7 cellular contexts compared by ENCODE assay signal in genomic region chr6:160455484-160456213, GRCh38.
DNase-seq lines count a peak whose midpoint lies in the region; ATAC-seq, FAIRE-seq and TF ChIP-seq lines count a peak whose summit lies in the region.

No MANE protein-coding gene starts in this region.

- no peak for TF ChIP-seq POLR2A in HepG2 (IDR thresholded peaks at IDR 0.05; ENCODE audit: insufficient read depth in 1 of 2, low read depth in 2 of 2, low read length in 2 of 2)

- TF ChIP-seq EP300 in HepG2 (IDR thresholded peaks at IDR 0.05; ENCODE audit: low read depth in 2 of 2, low read length in 2 of 2) (no peak), HepG2 (CRISPR knock-in tag; IDR thresholded peaks at IDR 0.05; ENCODE audit: borderline replicate concordance) (no peak)

- FAIRE-seq in HepG2 (lab: Jason Lieb, UNC): peak; percentile 94

- H3K9me3 ChIP-seq in HAP-1 (no peaks in the 10 kb centered on the region), HepG2 (ENCODE audit: low read length) (no peaks in the 10 kb centered on the region)

- no TSS peak for BruUV-seq in HepG2 (replicated peaks; lab: Mats Ljungman, UMichigan)

- intact Hi-C loops in HepG2 (cut with micrococcal nuclease; ENCODE audit: unreplicated experiment): loop anchor here (1.0 to 5.0 kb wide), 5 partner anchors 80 to 592 kb away; partner anchors contain the start of gene SLC22A3

- TF ChIP-seq CTCF in GM12801 (IDR thresholded peaks at IDR 0.05; ENCODE audit: extremely low read depth, insufficient read length) (peak; percentile 3), HepG2 (CRISPR knock-in tag; IDR thresholded peaks at IDR 0.05) (peak; percentile 100)

- no peaks in the 10 kb centered on the region for H4K20me1 ChIP-seq in HepG2 (ENCODE audit: insufficient read depth, low read length)

- H3K27ac ChIP-seq in HepG2 (ENCODE audit: extremely low read length, insufficient read depth, low read length): no peak overlapping the region

- ATAC-seq in central memory CD8-positive, alpha-beta T cell (replicated peaks; ENCODE audit: extremely low read depth, poor library complexity, severe bottlenecking): peak; percentile 52
- ATAC-seq in HepG2: peak; percentile 86

- H3K4me1 ChIP-seq in HAP-1 (no peaks in the 10 kb centered on the region), HepG2 (ENCODE audit: insufficient read depth, low read length) (peaks cover 8% of the 10 kb centered on the region)

- H3K79me2 ChIP-seq in HepG2 (ENCODE audit: insufficient read depth, low read length): no peaks in the 10 kb centered on the region

- no peak overlapping the region for H3K4me3 Mint-ChIP-seq in central memory CD8-positive, alpha-beta T cell

- no peaks in the 10 kb centered on the region for H3K36me3 ChIP-seq in HAP-1 (replicated peaks)
- peaks cover 0 to 4% of the 10 kb centered on the region in 2 experiments; a peak in 1 of 5 replicates for H3K36me3 ChIP-seq in HepG2 (replicated peaks in 1 of 2; ENCODE audit: control insufficient read depth in 1 of 2, insufficient read depth in 2 of 2, low read length in 2 of 2)

- peaks cover 3% of the 10 kb centered on the region for H3K36me3 Mint-ChIP-seq in central memory CD8-positive, alpha-beta T cell (ENCODE audit: insufficient read depth)

- no peaks in the 10 kb centered on the region for H3K9me3 Mint-ChIP-seq in central memory CD8-positive, alpha-beta T cell

- peaks cover 28% of the 10 kb centered on the region for H3K4me1 Mint-ChIP-seq in central memory CD8-positive, alpha-beta T cell

- POLR2A ChIA-PET in HepG2 (lab: Yijun Ruan, JAX): interaction anchor here (1.0 kb wide), 1 partner anchor 318 kb away, joined by 3 read pairs; no protein-coding TSS in a partner anchor

- CTCF ChIA-PET in HepG2 (lab: Yijun Ruan, JAX; ENCODE audit: low intra/inter-chr PET ratio, low total read pairs): interaction anchor here (0.7 to 3.4 kb wide), 6 partner anchors 158 to 592 kb away, joined by 3 to 23 read pairs (median 7); no protein-coding TSS in a partner anchor

- H3K27me3 ChIP-seq in HAP-1 (ENCODE audit: low read depth): 0 out of 2 replicates have a peak, but pooled peaks cover 3% of the 10 kb centered on the region
- no peaks in the 10 kb centered on the region for H3K27me3 ChIP-seq in HepG2 (ENCODE audit: control insufficient read depth in 1 of 2, insufficient read depth in 2 of 2, low read length in 2 of 2)

- in situ Hi-C loops in HAP-1 (cut with MboI; ENCODE audit: low sequenced_read_pairs): loop anchor here (10.0 kb wide), 2 partner anchors 311 to 591 kb away; no protein-coding TSS in a partner anchor
- in situ Hi-C loops in HepG2 (cut with HindIII; ENCODE audit: extremely low pct_ligation_motif_present, low pct_unique_long_range_greater_than_20kb): loop anchor here (5.0 kb wide), 3 partner anchors 313 to 588 kb away; no protein-coding TSS in a partner anchor

- no peak overlapping the region for H3K27ac Mint-ChIP-seq in central memory CD8-positive, alpha-beta T cell (ENCODE audit: low read depth)

- H3K9ac ChIP-seq in HepG2 (ENCODE audit: insufficient read depth, low read depth, low read length): no peak overlapping the region

- no peaks in the 10 kb centered on the region for H3K27me3 Mint-ChIP-seq in central memory CD8-positive, alpha-beta T cell

- no peak overlapping the region for H2AFZ ChIP-seq in HepG2 (ENCODE audit: low read length)

- H3K4me2 ChIP-seq in HepG2 (ENCODE audit: low read depth, low read length): no peak overlapping the region

- peak; percentile 97 for TF ChIP-seq RAD21 in HepG2 (CRISPR knock-in tag; IDR thresholded peaks at IDR 0.05)

- 63% methylated on average over 9 of the region's 11 CpGs for WGBS in HepG2 (ENCODE audit: low lambda C conversion rate)

- H3K4me3 ChIP-seq in HAP-1: no peak overlapping the region
- H3K4me3 ChIP-seq in HepG2 (replicated peaks in 1 of 3; ENCODE audit: insufficient read depth in 1 of 3, low read depth in 2 of 3, low read length in 3 of 3): no peak overlapping the region

- DNase-seq in HAP-1 (ENCODE audit: low spot score in 2 of 2) (peak; percentile 53 to 72), NAMALWA (ENCODE audit: low spot score) (peak; percentile 72), HepG2 (ENCODE audit: low spot score) (peak; percentile 62)
- peak; percentile 55 for DNase-seq in activated CD4-positive, CD25-positive, alpha-beta regulatory T cell treated with anti-CD3 and anti-CD28 coated beads, Interleukin-2, amount 50 U/mL, for 16 hours (ENCODE audit: low read depth, low spot score)
- DNase-seq in central memory CD8-positive, alpha-beta T cell (ENCODE audit: low spot score in 2 of 2): peak; percentile 57 to 66
- peak; percentile 64 for DNase-seq in stimulated activated CD4-positive, alpha-beta T cell treated with anti-CD3 and anti-CD28 coated beads, Interleukin-4, amount 100 ng/mL, for 1 hour

TF ChIP-seq in HepG2, 621 proteins besides CTCF, POLR2A, EP300 and RAD21 (continues in another document):
- no peak for TF ChIP-seq ZEB1 (IDR thresholded peaks at IDR 0.05; ENCODE audit: insufficient replicate concordance, low read depth)
- TF ChIP-seq NFE2 (CRISPR knock-in tag; IDR thresholded peaks at IDR 0.05): no peak
- TF ChIP-seq STAT5B (CRISPR knock-in tag; IDR thresholded peaks at IDR 0.05): no peak
- no peak for TF ChIP-seq CBX5 (CRISPR knock-in tag; IDR thresholded peaks at IDR 0.05; ENCODE audit: borderline replicate concordance)
- no peak for TF ChIP-seq ZNF816 (CRISPR knock-in tag; IDR thresholded peaks at IDR 0.05; ENCODE audit: borderline replicate concordance)
- no peak for TF ChIP-seq DMAP1 (CRISPR knock-in tag; IDR thresholded peaks at IDR 0.05)
- 0 out of 2 replicates have a peak, but pooled peaks have one; percentile 47 for TF ChIP-seq ZNF501 (CRISPR knock-in tag; IDR thresholded peaks at IDR 0.05)
- TF ChIP-seq ADNP (CRISPR knock-in tag; IDR thresholded peaks at IDR 0.05): no peak
- TF ChIP-seq SNAI1 (CRISPR knock-in tag; IDR thresholded peaks at IDR 0.05; ENCODE audit: borderline replicate concordance): no peak
- TF ChIP-seq NCOA5 (CRISPR knock-in tag; IDR thresholded peaks at IDR 0.05): no peak
- TF ChIP-seq ZBTB7B (CRISPR knock-in tag; IDR thresholded peaks at IDR 0.05): peak; percentile 80; the same call in 1 of the 2 replicates
- peak; percentile 81; the same call in 1 of the 2 replicates for TF ChIP-seq SALL1 (CRISPR knock-in tag; IDR thresholded peaks at IDR 0.05)
- TF ChIP-seq HNF4G (IDR thresholded peaks at IDR 0.05; ENCODE audit: borderline replicate concordance, low read depth, low read length): no peak
- 0 out of 2 replicates have a peak, but pooled peaks have one; percentile 14 for TF ChIP-seq HNF4G (CRISPR knock-in tag; IDR thresholded peaks at IDR 0.05; ENCODE audit: borderline replicate concordance, low read depth)
- TF ChIP-seq ARID2 (CRISPR knock-in tag; IDR thresholded peaks at IDR 0.05; ENCODE audit: borderline replicate concordance): no peak
- TF ChIP-seq SP4 (CRISPR knock-in tag; IDR thresholded peaks at IDR 0.05): no peak
- TF ChIP-seq PCBP2 (optimal IDR thresholded peaks at IDR 0.05; ENCODE audit: low read depth, low read length, poor library complexity, severe bottlenecking): no peak
- TF ChIP-seq ZNF570 (CRISPR knock-in tag; IDR thresholded peaks at IDR 0.05; ENCODE audit: borderline replicate concordance): no peak
- peak; percentile 68; the same call in 1 of the 2 replicates for TF ChIP-seq ZNF713 (CRISPR knock-in tag; IDR thresholded peaks at IDR 0.05)
- 0 out of 2 replicates have a peak, but pooled peaks have one; percentile 31 for TF ChIP-seq KAT8 (CRISPR knock-in tag; IDR thresholded peaks at IDR 0.05)
- TF ChIP-seq HNF4A (CRISPR knock-in tag; IDR thresholded peaks at IDR 0.05): no peak
- no peak for TF ChIP-seq ZNF383 (CRISPR knock-in tag; IDR thresholded peaks at IDR 0.05; ENCODE audit: borderline replicate concordance)
- peak; percentile 34 for TF ChIP-seq BHLHE40 (IDR thresholded peaks at IDR 0.05; ENCODE audit: low read length)
- no peak for TF ChIP-seq ZNF496 (CRISPR knock-in tag; IDR thresholded peaks at IDR 0.05; ENCODE audit: insufficient replicate concordance)
- TF ChIP-seq SNRNP70 (IDR thresholded peaks at IDR 0.05; ENCODE audit: low read depth, low read length): no peak
- TF ChIP-seq HOXD1 (CRISPR knock-in tag; IDR thresholded peaks at IDR 0.05): no peak
- no peak for TF ChIP-seq SNAPC5 (CRISPR knock-in tag; IDR thresholded peaks at IDR 0.05; ENCODE audit: borderline replicate concordance)
- no peak for TF ChIP-seq ZNF275 (CRISPR knock-in tag; IDR thresholded peaks at IDR 0.05; ENCODE audit: borderline replicate concordance)
